1 cellular context compared by ENCODE assay signal in genomic region chr1:230574502-230574901, GRCh38.
TF ChIP-seq lines count a peak whose summit lies in the region.

No MANE protein-coding gene starts in this region.

TF ChIP-seq in HepG2, 621 proteins besides CTCF, POLR2A, EP300 and RAD21 (continued from another document):
- no peak for TF ChIP-seq E2F5 (CRISPR knock-in tag; conservative IDR thresholded peaks at IDR 0.05)
- TF ChIP-seq RNF2 (conservative IDR thresholded peaks at IDR 0.05; ENCODE audit: low read depth): no peak
- no peak for TF ChIP-seq NR2C2 (CRISPR knock-in tag; IDR thresholded peaks at IDR 0.05; ENCODE audit: borderline replicate concordance)
- peak; percentile 24; the same call in 1 of the 2 replicates for TF ChIP-seq FOXP1 (IDR thresholded peaks at IDR 0.05)
- TF ChIP-seq FOXP1 (CRISPR knock-in tag; IDR thresholded peaks at IDR 0.05): no peak
- TF ChIP-seq HOXD1 (CRISPR knock-in tag; IDR thresholded peaks at IDR 0.05): no peak
- peak; percentile 5; the same call in 1 of the 2 replicates for TF ChIP-seq LCORL (IDR thresholded peaks at IDR 0.05)
- no peak for TF ChIP-seq LCORL (CRISPR knock-in tag; IDR thresholded peaks at IDR 0.05)
- TF ChIP-seq ZNF562 (CRISPR knock-in tag; IDR thresholded peaks at IDR 0.05; ENCODE audit: borderline replicate concordance): no peak
- no peak for TF ChIP-seq ZFP91 (CRISPR knock-in tag; IDR thresholded peaks at IDR 0.05; ENCODE audit: borderline replicate concordance)
- no peak for TF ChIP-seq KLF13 (CRISPR knock-in tag; IDR thresholded peaks at IDR 0.05)
- TF ChIP-seq HDAC1 (CRISPR knock-in tag; IDR thresholded peaks at IDR 0.05): no peak
- no peak for TF ChIP-seq KLF6 (CRISPR knock-in tag; IDR thresholded peaks at IDR 0.05)
- TF ChIP-seq ARID3A (IDR thresholded peaks at IDR 0.05; ENCODE audit: low read depth, low read length): no peak
- no peak for TF ChIP-seq SKIL (CRISPR knock-in tag; IDR thresholded peaks at IDR 0.05; ENCODE audit: borderline replicate concordance)
